ENCODE assay signal across 22 cellular contexts in genomic region chr1:27399251-27399885, GRCh38. TPM values are rescaled to one million over a fixed set of nuclear protein-coding genes. Genes with fewer than 3 reads are reported as not detected.
A peak's percentile ranks its signal among the peaks of the same experiment; 100 is the strongest.
DNase-seq lines count a peak whose midpoint lies in the region; ATAC-seq lines count a peak whose summit lies in the region.
"Had no signal": no experiment of that assay in that cellular context is flagged by ENCODE, and none has a peak within 500 bp of the region (broad histone marks: within the 10 kb centered on the region; RNA-seq: fewer than 3 reads in every experiment).

No MANE protein-coding gene starts in this region.

- DNase-seq in NCI-H1436 (lab: John Stamatoyannopoulos, UW) (peak; percentile 17), NCI-H1436 treated with DMSO at 0.1 percent for 48 hours (lab: John Stamatoyannopoulos, UW) (no peak), neuronal stem cell (ENCODE audit: low spot score) (no peak), DMS79 (lab: John Stamatoyannopoulos, UW) (no peak)
- no peak for DNase-seq in central memory CD8-positive, alpha-beta T cell (ENCODE audit: low spot score in 2 of 2)
- no peak for DNase-seq in activated CD4-positive, alpha-beta memory T cell treated with anti-CD3 and anti-CD28 coated beads for 36 hours
- DNase-seq: 8988T; activated CD4-positive, alpha-beta memory T cell treated with anti-CD3 and anti-CD28 coated beads, Interleukin-2, amount 10 ng/mL, durations not matched to agents 7 days and 5 days; activated T-cell treated with anti-CD3 and anti-CD28 coated beads, Interleukin-2, amount 50 U/mL, for 48 hours; DMS79 treated with DMSO at 0.1 percent for 48 hours; Kasumi-1; left cardiac atrium; NCI-H1694; NCI-H524; PC-9; stimulated activated CD4-positive, alpha-beta T cell treated with anti-CD3 and anti-CD28 coated beads, Interleukin-12 subunit alpha, Interleukin-12 subunit beta, amount 100 ng/mL, for 4 hours; stimulated activated naive CD8-positive, alpha-beta T cell treated with anti-CD3 and anti-CD28 coated beads, Interleukin-15, Interleukin-2, amounts not matched to agents 100 U/mL and 50 U/mL, for 24 hours had no signal

- H2BK5ac ChIP-seq in neuronal stem cell (ENCODE audit: low read length) = peak overlapping the region; percentile 72

- CTCF ChIA-PET in activated CD4-positive, alpha-beta memory T cell treated with anti-CD3 and anti-CD28 coated beads for 36 hours (lab: Charles Lee) = interaction anchor here (1.5 to 7.7 kb wide), 2 partner anchors 11 to 100 kb away, joined by 4 to 257 read pairs; no protein-coding TSS in a partner anchor

- H4K8ac ChIP-seq in neuronal stem cell (ENCODE audit: low read depth, low read length) = no peak overlapping the region

- no peak overlapping the region for H3K4ac ChIP-seq in neuronal stem cell (ENCODE audit: low read length)

- intact Hi-C loops in activated CD4-positive, alpha-beta memory T cell treated with anti-CD3 and anti-CD28 coated beads for 36 hours (cut with micrococcal nuclease) = loop anchor here (10.0 kb wide), 1 partner anchor 305 kb away; no protein-coding TSS in a partner anchor

- no peak overlapping the region for H3K14ac ChIP-seq in neuronal stem cell (ENCODE audit: low read length)

- peak overlapping the region; percentile 67 for H3K27ac Mint-ChIP-seq in central memory CD8-positive, alpha-beta T cell (ENCODE audit: low read depth)
- no peak overlapping the region for H3K27ac Mint-ChIP-seq in activated CD4-positive, alpha-beta memory T cell treated with anti-CD3 and anti-CD28 coated beads for 36 hours
- H3K27ac Mint-ChIP-seq: activated CD4-positive, alpha-beta memory T cell treated with anti-CD3 and anti-CD28 coated beads, Interleukin-2, amount 10 ng/mL, durations not matched to agents 7 days and 5 days had no signal

- H2BK15ac ChIP-seq in neuronal stem cell (ENCODE audit: low read length) = peak overlapping the region; percentile 53

- H2AK5ac ChIP-seq in neuronal stem cell (ENCODE audit: low read depth, low read length) = no peak overlapping the region

- H2AFZ ChIP-seq in neuronal stem cell (ENCODE audit: low read length) = no peak overlapping the region
- H2AFZ ChIP-seq: PC-9 had no signal

- peak overlapping the region; percentile 91 for H2BK12ac ChIP-seq in neuronal stem cell (ENCODE audit: low read length)

- H3K4me3 Mint-ChIP-seq in central memory CD8-positive, alpha-beta T cell = no peak overlapping the region
- no peak overlapping the region for H3K4me3 Mint-ChIP-seq in activated CD4-positive, alpha-beta memory T cell treated with anti-CD3 and anti-CD28 coated beads for 36 hours
- H3K4me3 Mint-ChIP-seq: activated CD4-positive, alpha-beta memory T cell treated with anti-CD3 and anti-CD28 coated beads, Interleukin-2, amount 10 ng/mL, durations not matched to agents 7 days and 5 days; CD14-positive monocyte had no signal

- peaks cover 36% of the 10 kb centered on the region for H3K4me1 ChIP-seq in HUES48 (ENCODE audit: control insufficient read depth, insufficient read depth, low read length)
- H3K4me1 ChIP-seq in neuronal stem cell (ENCODE audit: control insufficient read depth in 2 of 2, insufficient read depth in 1 of 2, low read depth in 1 of 2, low read length in 2 of 2) = peaks cover 26 to 43% of the 10 kb centered on the region in 2 donors

- H4K91ac ChIP-seq in neuronal stem cell (ENCODE audit: low read depth, low read length, poor library complexity) = peak overlapping the region; percentile 19

- no CpG with 5 or more reads among the region's 18 CpGs for WGBS in neuronal stem cell (ENCODE audit: extremely low coverage in 2 of 2, insufficient read length in 2 of 2, insufficient replicate concordance in 1 of 2), 2 donors

- H2BK120ac ChIP-seq in neuronal stem cell (ENCODE audit: low read depth, low read length) = no peak overlapping the region

- no peaks in the 10 kb centered on the region for H3K79me1 ChIP-seq in neuronal stem cell (ENCODE audit: low read depth, low read length)

- no peak overlapping the region for H3K4me2 ChIP-seq in neuronal stem cell (ENCODE audit: insufficient read depth, low read length, poor library complexity, severe bottlenecking)
- H3K4me2 ChIP-seq: PC-9 had no signal

- H3K36me3 Mint-ChIP-seq in central memory CD8-positive, alpha-beta T cell (ENCODE audit: insufficient read depth) = peaks cover 8% of the 10 kb centered on the region
- H3K36me3 Mint-ChIP-seq in activated CD4-positive, alpha-beta memory T cell treated with anti-CD3 and anti-CD28 coated beads for 36 hours = no peaks in the 10 kb centered on the region

- peak overlapping the region; percentile 40 for H3K18ac ChIP-seq in neuronal stem cell (ENCODE audit: low read length)

- no peaks in the 10 kb centered on the region for H3K9me3 Mint-ChIP-seq in central memory CD8-positive, alpha-beta T cell
- H3K9me3 Mint-ChIP-seq in activated CD4-positive, alpha-beta memory T cell treated with anti-CD3 and anti-CD28 coated beads for 36 hours = no peaks in the 10 kb centered on the region
- H3K9me3 Mint-ChIP-seq: activated CD4-positive, alpha-beta memory T cell treated with anti-CD3 and anti-CD28 coated beads, Interleukin-2, amount 10 ng/mL, durations not matched to agents 7 days and 5 days; CD14-positive monocyte had no signal

- POLR2A ChIA-PET in activated CD4-positive, alpha-beta memory T cell treated with anti-CD3 and anti-CD28 coated beads for 36 hours (lab: Charles Lee) = no interaction called here

- H3K27ac ChIP-seq in HUES48 (ENCODE audit: low read depth, low read length) = peak overlapping the region; percentile 32
- H3K27ac ChIP-seq in neuronal stem cell (replicated peaks; ENCODE audit: low read length) = no peak overlapping the region
- H3K27ac ChIP-seq: adrenal gland, PC-9, upper lobe of left lung had no signal

- H3K27me3 Mint-ChIP-seq in central memory CD8-positive, alpha-beta T cell = no peaks in the 10 kb centered on the region
- no peaks in the 10 kb centered on the region for H3K27me3 Mint-ChIP-seq in activated CD4-positive, alpha-beta memory T cell treated with anti-CD3 and anti-CD28 coated beads for 36 hours
- H3K27me3 Mint-ChIP-seq: activated CD4-positive, alpha-beta memory T cell treated with anti-CD3 and anti-CD28 coated beads, Interleukin-2, amount 10 ng/mL, durations not matched to agents 7 days and 5 days had no signal

- H3K23ac ChIP-seq in neuronal stem cell (ENCODE audit: low read depth, low read length, poor library complexity) = no peak overlapping the region

- peaks cover 22% of the 10 kb centered on the region for H3K4me1 Mint-ChIP-seq in central memory CD8-positive, alpha-beta T cell
- H3K4me1 Mint-ChIP-seq in activated CD4-positive, alpha-beta memory T cell treated with anti-CD3 and anti-CD28 coated beads for 36 hours (ENCODE audit: low read depth) = peaks cover 9% of the 10 kb centered on the region

- H3K36me3 ChIP-seq in HUES48 (ENCODE audit: control insufficient read depth, insufficient read depth, low read length) (no peaks in the 10 kb centered on the region; the same call in 1 of the 2 replicates), neuronal stem cell (replicated peaks in 1 of 2; ENCODE audit: control insufficient read depth in 2 of 2, insufficient read depth in 2 of 2, low read length in 2 of 2) (no peaks in the 10 kb centered on the region)
- H3K36me3 ChIP-seq: adrenal gland had no signal

- H3K4me3 ChIP-seq in HUES48 (ENCODE audit: low read depth, low read length) (no peak overlapping the region), neuronal stem cell (ENCODE audit: low read length in 2 of 2) (no peak overlapping the region)
- H3K4me3 ChIP-seq: adrenal gland, PC-9, upper lobe of left lung had no signal

- H3K27me3 ChIP-seq in HUES48 (ENCODE audit: control insufficient read depth, insufficient read depth, low read length) = no peaks in the 10 kb centered on the region
- no peaks in the 10 kb centered on the region for H3K27me3 ChIP-seq in neuronal stem cell (ENCODE audit: control insufficient read depth in 3 of 3, insufficient read depth in 3 of 3, low read depth in 1 of 3, low read length in 3 of 3)
- H3K27me3 ChIP-seq: adrenal gland, upper lobe of left lung had no signal

- no peak for ATAC-seq in central memory CD8-positive, alpha-beta T cell (replicated peaks; ENCODE audit: extremely low read depth, poor library complexity, severe bottlenecking)
- ATAC-seq in HG03342 (IDR thresholded peaks at IDR 0.05; ENCODE audit: unreplicated experiment) = no peak
- ATAC-seq: left cardiac atrium; stimulated activated naive CD8-positive, alpha-beta T cell treated with anti-CD3 and anti-CD28 coated beads, Interleukin-15, Interleukin-2, amounts not matched to agents 100 U/mL and 50 U/mL, for 24 hours had no signal

- H3K9ac ChIP-seq in HUES48 (ENCODE audit: low read depth, low read length) (no peak overlapping the region), neuronal stem cell (ENCODE audit: low read depth, low read length, poor library complexity) (peak overlapping the region; percentile 60)

- H3K9me3 ChIP-seq in HUES48 (ENCODE audit: control insufficient read depth, insufficient read depth, low read length) (no peaks in the 10 kb centered on the region), neuronal stem cell (replicated peaks in 1 of 2; ENCODE audit: control insufficient read depth in 2 of 2, insufficient read depth in 1 of 2, low read depth in 1 of 2, low read length in 2 of 2) (no peaks in the 10 kb centered on the region)
- H3K9me3 ChIP-seq: adrenal gland, upper lobe of left lung had no signal

RNA-seq across cellular contexts. Expression of gene GPR3, which starts 6.9 kb away (rescaled TPM):
- 7.5 TPM for polyA plus RNA-seq in neuronal stem cell (2013, experiment 1 of 2)
- 7.8 TPM for polyA plus RNA-seq in neuronal stem cell (2013, experiment 2 of 2)
- total RNA-seq in activated CD4-positive, alpha-beta memory T cell treated with anti-CD3 and anti-CD28 coated beads for 36 hours = 1 to 10 TPM; 1.3 to 1.5 TPM

RNA-seq across cellular contexts. Expression of gene CD164L2, which starts 16.2 kb away (rescaled TPM):
- 0.07 TPM for polyA plus RNA-seq in neuronal stem cell (2013, experiment 1 of 2)
- 0.10 TPM for polyA plus RNA-seq in neuronal stem cell (2013, experiment 2 of 2)
- total RNA-seq in activated CD4-positive, alpha-beta memory T cell treated with anti-CD3 and anti-CD28 coated beads for 36 hours = not detected
- total RNA-seq: activated CD4-positive, alpha-beta memory T cell treated with anti-CD3 and anti-CD28 coated beads, Interleukin-2, amount 10 ng/mL, durations not matched to agents 7 days and 5 days; left cardiac atrium had no signal
- polyA plus RNA-seq: CD14-positive monocyte had no signal

RNA-seq across cellular contexts. Expression of gene FCN3, which starts 24.7 kb away (rescaled TPM):
- polyA plus RNA-seq in neuronal stem cell (2013, experiment 1 of 2) = not detected
- not detected for polyA plus RNA-seq in neuronal stem cell (2013, experiment 2 of 2)
- total RNA-seq in activated CD4-positive, alpha-beta memory T cell treated with anti-CD3 and anti-CD28 coated beads for 36 hours = not detected
- total RNA-seq: activated CD4-positive, alpha-beta memory T cell treated with anti-CD3 and anti-CD28 coated beads, Interleukin-2, amount 10 ng/mL, durations not matched to agents 7 days and 5 days; PC-9 had no signal
- polyA plus RNA-seq: CD14-positive monocyte had no signal

RNA-seq across cellular contexts. Expression of gene MAP3K6, which starts 32.6 kb away (rescaled TPM):
- polyA plus RNA-seq in neuronal stem cell (2013, experiment 1 of 2) = 8.4 TPM
- polyA plus RNA-seq in neuronal stem cell (2013, experiment 2 of 2) = 8.3 TPM
- 1 to 10 TPM; 8.2 to 9.7 TPM for total RNA-seq in activated CD4-positive, alpha-beta memory T cell treated with anti-CD3 and anti-CD28 coated beads for 36 hours

RNA-seq across cellular contexts. Expression of gene SYTL1, which starts 57.5 kb away (rescaled TPM):
- 8.5 TPM for polyA plus RNA-seq in neuronal stem cell (2013, experiment 1 of 2)
- 8.0 TPM for polyA plus RNA-seq in neuronal stem cell (2013, experiment 2 of 2)
- total RNA-seq in activated CD4-positive, alpha-beta memory T cell treated with anti-CD3 and anti-CD28 coated beads for 36 hours = 10 to 100 TPM; 27.3 to 30.4 TPM
